Comparison of ENCODE assay signal across 1 cellular context in the genomic region with DNA sequence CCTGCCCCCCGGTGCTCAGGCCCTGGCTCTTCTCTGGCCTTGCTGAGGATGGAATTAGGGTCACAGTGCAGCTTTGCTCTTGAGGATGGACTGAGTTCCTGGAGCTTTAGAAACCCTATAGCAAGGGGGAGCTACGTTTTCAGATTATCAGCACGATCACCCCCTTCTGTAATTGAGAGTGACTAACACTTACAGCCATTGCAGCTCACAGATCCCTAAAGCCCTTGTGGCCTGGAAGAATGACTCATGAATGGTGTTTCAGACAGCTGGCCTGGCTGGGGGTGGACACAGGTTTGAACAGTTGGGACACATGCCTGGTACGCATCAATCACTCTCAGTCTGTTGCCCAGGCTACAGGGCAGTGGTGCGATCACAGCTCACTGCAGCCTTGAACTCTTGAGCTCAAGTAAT.
TF ChIP-seq lines count a peak whose summit lies in the region.

No MANE protein-coding gene starts in this region.

TF ChIP-seq in K562, 482 proteins besides CTCF, POLR2A, EP300 and RAD21 (continued from another document and continues in another):
- TF ChIP-seq, protein P1, sequence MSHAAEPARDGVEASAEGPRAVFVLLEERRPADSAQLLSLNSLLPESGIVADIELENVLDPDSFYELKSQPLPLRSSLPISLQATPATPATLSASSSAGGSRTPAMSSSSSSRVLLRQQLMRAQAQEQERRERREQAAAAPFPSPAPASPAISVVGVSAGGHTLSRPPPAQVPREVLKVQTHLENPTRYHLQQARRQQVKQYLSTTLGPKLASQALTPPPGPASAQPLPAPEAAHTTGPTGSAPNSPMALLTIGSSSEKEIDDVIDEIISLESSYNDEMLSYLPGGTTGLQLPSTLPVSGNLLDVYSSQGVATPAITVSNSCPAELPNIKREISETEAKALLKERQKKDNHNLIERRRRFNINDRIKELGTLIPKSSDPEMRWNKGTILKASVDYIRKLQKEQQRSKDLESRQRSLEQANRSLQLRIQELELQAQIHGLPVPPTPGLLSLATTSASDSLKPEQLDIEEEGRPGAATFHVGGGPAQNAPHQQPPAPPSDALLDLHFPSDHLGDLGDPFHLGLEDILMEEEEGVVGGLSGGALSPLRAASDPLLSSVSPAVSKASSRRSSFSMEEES (CRISPR knock-in tag; IDR thresholded peaks at IDR 0.05), result no peak
- no peak for TF ChIP-seq NUFIP1 (IDR thresholded peaks at IDR 0.05; ENCODE audit: partially characterized antibody)
- no peak for TF ChIP-seq NFIX (CRISPR knock-in tag; IDR thresholded peaks at IDR 0.05; ENCODE audit: low read depth)
- TF ChIP-seq ARNT (IDR thresholded peaks at IDR 0.05), result 0 out of 4 replicates have a peak, but pooled peaks of 1 of the 2 experiments have one; percentile 34
- TF ChIP-seq ZFP36 (IDR thresholded peaks at IDR 0.05; ENCODE audit: low read depth, low read length, partially characterized antibody), result no peak
- TF ChIP-seq, protein P2, sequence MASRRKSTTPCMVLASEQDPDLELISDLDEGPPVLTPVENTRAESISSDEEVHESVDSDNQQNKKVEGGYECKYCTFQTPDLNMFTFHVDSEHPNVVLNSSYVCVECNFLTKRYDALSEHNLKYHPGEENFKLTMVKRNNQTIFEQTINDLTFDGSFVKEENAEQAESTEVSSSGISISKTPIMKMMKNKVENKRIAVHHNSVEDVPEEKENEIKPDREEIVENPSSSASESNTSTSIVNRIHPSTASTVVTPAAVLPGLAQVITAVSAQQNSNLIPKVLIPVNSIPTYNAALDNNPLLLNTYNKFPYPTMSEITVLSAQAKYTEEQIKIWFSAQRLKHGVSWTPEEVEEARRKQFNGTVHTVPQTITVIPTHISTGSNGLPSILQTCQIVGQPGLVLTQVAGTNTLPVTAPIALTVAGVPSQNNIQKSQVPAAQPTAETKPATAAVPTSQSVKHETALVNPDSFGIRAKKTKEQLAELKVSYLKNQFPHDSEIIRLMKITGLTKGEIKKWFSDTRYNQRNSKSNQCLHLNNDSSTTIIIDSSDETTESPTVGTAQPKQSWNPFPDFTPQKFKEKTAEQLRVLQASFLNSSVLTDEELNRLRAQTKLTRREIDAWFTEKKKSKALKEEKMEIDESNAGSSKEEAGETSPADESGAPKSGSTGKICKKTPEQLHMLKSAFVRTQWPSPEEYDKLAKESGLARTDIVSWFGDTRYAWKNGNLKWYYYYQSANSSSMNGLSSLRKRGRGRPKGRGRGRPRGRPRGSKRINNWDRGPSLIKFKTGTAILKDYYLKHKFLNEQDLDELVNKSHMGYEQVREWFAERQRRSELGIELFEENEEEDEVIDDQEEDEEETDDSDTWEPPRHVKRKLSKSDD (conservative IDR thresholded peaks at IDR 0.05; ENCODE audit: low read length), result no peak
- TF ChIP-seq PHB (CRISPR knock-in tag; IDR thresholded peaks at IDR 0.05), result no peak
- no peak for TF ChIP-seq RAD51 (IDR thresholded peaks at IDR 0.05; ENCODE audit: borderline replicate concordance, low read depth)
- TF ChIP-seq, protein P3, sequence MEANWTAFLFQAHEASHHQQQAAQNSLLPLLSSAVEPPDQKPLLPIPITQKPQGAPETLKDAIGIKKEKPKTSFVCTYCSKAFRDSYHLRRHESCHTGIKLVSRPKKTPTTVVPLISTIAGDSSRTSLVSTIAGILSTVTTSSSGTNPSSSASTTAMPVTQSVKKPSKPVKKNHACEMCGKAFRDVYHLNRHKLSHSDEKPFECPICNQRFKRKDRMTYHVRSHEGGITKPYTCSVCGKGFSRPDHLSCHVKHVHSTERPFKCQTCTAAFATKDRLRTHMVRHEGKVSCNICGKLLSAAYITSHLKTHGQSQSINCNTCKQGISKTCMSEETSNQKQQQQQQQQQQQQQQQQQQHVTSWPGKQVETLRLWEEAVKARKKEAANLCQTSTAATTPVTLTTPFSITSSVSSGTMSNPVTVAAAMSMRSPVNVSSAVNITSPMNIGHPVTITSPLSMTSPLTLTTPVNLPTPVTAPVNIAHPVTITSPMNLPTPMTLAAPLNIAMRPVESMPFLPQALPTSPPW (CRISPR knock-in tag; IDR thresholded peaks at IDR 0.05), result peak; percentile 91
- TF ChIP-seq, protein P4, sequence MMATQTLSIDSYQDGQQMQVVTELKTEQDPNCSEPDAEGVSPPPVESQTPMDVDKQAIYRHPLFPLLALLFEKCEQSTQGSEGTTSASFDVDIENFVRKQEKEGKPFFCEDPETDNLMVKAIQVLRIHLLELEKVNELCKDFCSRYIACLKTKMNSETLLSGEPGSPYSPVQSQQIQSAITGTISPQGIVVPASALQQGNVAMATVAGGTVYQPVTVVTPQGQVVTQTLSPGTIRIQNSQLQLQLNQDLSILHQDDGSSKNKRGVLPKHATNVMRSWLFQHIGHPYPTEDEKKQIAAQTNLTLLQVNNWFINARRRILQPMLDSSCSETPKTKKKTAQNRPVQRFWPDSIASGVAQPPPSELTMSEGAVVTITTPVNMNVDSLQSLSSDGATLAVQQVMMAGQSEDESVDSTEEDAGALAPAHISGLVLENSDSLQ (IDR thresholded peaks at IDR 0.05), result peak; percentile 97
- no peak for TF ChIP-seq OTX1 (CRISPR knock-in tag; IDR thresholded peaks at IDR 0.05)
- TF ChIP-seq RFX1 (IDR thresholded peaks at IDR 0.05), result peak; percentile 92
- TF ChIP-seq MEIS2 (IDR thresholded peaks at IDR 0.05; ENCODE audit: partially characterized antibody), result peak; percentile 97
- TF ChIP-seq, protein P5, sequence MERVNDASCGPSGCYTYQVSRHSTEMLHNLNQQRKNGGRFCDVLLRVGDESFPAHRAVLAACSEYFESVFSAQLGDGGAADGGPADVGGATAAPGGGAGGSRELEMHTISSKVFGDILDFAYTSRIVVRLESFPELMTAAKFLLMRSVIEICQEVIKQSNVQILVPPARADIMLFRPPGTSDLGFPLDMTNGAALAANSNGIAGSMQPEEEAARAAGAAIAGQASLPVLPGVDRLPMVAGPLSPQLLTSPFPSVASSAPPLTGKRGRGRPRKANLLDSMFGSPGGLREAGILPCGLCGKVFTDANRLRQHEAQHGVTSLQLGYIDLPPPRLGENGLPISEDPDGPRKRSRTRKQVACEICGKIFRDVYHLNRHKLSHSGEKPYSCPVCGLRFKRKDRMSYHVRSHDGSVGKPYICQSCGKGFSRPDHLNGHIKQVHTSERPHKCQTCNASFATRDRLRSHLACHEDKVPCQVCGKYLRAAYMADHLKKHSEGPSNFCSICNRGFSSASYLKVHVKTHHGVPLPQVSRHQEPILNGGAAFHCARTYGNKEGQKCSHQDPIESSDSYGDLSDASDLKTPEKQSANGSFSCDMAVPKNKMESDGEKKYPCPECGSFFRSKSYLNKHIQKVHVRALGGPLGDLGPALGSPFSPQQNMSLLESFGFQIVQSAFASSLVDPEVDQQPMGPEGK (CRISPR knock-in tag; IDR thresholded peaks at IDR 0.05; ENCODE audit: borderline replicate concordance), result no peak
- TF ChIP-seq SP1 (CRISPR knock-in tag; IDR thresholded peaks at IDR 0.05), result peak; percentile 66; the same call in 1 of the 2 replicates
- no peak for TF ChIP-seq ZNF174 (CRISPR knock-in tag; IDR thresholded peaks at IDR 0.05)
- TF ChIP-seq YY1 (IDR thresholded peaks at IDR 0.05; ENCODE audit: borderline replicate concordance in 1 of 3, control insufficient read depth in 1 of 3, extremely low read depth in 1 of 3, insufficient read depth in 3 of 3, insufficient read length in 1 of 3, insufficient replicate concordance in 2 of 3, low read depth in 1 of 3, low read length in 2 of 3), result peak in 1 of 3 experiments; percentile 62
- TF ChIP-seq ZNF311 (CRISPR knock-in tag; IDR thresholded peaks at IDR 0.05), result no peak
- TF ChIP-seq, protein P6, sequence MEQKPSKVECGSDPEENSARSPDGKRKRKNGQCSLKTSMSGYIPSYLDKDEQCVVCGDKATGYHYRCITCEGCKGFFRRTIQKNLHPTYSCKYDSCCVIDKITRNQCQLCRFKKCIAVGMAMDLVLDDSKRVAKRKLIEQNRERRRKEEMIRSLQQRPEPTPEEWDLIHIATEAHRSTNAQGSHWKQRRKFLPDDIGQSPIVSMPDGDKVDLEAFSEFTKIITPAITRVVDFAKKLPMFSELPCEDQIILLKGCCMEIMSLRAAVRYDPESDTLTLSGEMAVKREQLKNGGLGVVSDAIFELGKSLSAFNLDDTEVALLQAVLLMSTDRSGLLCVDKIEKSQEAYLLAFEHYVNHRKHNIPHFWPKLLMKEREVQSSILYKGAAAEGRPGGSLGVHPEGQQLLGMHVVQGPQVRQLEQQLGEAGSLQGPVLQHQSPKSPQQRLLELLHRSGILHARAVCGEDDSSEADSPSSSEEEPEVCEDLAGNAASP (IDR thresholded peaks at IDR 0.05), result no peak
- TF ChIP-seq KLF10 (CRISPR knock-in tag; IDR thresholded peaks at IDR 0.05), result no peak
- TF ChIP-seq, protein P7, sequence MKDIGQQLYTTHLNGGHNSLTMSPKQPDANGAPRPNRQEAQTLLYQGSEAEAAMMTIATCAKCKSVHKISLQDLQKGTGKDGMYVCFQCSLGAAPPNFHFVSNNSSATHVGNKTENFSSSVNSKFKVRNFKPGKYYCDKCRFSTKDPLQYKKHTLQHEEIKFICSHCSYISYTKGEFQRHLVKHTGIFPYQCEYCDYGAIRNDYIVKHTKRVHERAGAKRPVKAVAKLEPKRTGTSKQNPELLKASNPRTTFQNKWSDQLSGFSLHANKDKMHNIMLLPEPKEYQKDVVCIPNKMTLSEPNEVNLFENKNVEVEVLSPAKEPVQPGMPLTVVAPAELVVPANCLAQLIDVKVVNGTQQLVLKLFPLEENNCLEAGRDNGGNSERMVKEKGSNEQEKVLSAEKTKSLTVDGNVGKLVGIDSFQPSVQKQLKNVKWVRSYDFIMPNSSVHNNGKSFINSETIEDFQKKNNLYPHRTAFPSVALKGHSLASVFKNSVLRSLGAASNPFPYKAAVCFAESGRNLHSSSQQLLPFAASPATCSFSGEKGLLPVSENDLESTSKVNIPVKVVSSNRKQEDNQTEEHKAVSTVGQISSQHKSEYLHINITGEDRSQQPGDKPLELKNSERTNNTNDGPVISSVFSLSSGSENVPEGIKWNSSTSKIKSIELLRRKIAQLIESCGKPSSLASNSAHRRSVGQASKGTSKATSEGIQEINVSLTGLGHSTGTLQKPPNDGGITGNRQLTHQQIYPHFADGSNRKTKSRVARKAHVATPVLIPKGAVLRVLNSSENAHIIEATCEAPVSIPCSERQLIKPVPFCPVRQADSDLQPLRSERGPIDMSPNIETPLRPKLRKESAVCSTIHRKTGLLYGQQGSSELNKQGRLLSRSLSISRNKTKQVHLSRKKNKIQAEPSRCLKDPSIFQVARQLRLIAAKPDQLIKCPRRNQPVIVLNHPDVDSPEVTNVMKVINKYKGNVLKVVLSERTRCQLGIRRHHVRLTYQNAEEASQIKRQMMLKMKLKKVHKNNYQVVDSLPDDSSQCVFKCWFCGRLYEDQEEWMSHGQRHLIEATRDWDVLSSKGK (CRISPR knock-in tag; IDR thresholded peaks at IDR 0.05), result no peak
- no peak for TF ChIP-seq ZNF324 (CRISPR knock-in tag; IDR thresholded peaks at IDR 0.05)
- no peak for TF ChIP-seq PTRF (tag; IDR thresholded peaks at IDR 0.05)
- TF ChIP-seq CAMTA2 (CRISPR knock-in tag; conservative IDR thresholded peaks at IDR 0.05), result no peak
- TF ChIP-seq, protein P8, sequence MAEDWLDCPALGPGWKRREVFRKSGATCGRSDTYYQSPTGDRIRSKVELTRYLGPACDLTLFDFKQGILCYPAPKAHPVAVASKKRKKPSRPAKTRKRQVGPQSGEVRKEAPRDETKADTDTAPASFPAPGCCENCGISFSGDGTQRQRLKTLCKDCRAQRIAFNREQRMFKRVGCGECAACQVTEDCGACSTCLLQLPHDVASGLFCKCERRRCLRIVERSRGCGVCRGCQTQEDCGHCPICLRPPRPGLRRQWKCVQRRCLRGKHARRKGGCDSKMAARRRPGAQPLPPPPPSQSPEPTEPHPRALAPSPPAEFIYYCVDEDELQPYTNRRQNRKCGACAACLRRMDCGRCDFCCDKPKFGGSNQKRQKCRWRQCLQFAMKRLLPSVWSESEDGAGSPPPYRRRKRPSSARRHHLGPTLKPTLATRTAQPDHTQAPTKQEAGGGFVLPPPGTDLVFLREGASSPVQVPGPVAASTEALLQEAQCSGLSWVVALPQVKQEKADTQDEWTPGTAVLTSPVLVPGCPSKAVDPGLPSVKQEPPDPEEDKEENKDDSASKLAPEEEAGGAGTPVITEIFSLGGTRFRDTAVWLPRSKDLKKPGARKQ (CRISPR knock-in tag; IDR thresholded peaks at IDR 0.05), result no peak
- TF ChIP-seq MECOM (CRISPR knock-in tag; IDR thresholded peaks at IDR 0.05), result no peak
- TF ChIP-seq, protein P9, sequence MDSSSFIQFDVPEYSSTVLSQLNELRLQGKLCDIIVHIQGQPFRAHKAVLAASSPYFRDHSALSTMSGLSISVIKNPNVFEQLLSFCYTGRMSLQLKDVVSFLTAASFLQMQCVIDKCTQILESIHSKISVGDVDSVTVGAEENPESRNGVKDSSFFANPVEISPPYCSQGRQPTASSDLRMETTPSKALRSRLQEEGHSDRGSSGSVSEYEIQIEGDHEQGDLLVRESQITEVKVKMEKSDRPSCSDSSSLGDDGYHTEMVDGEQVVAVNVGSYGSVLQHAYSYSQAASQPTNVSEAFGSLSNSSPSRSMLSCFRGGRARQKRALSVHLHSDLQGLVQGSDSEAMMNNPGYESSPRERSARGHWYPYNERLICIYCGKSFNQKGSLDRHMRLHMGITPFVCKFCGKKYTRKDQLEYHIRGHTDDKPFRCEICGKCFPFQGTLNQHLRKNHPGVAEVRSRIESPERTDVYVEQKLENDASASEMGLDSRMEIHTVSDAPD (CRISPR knock-in tag; IDR thresholded peaks at IDR 0.05), result no peak
- TF ChIP-seq SMAD1 (IDR thresholded peaks at IDR 0.05; ENCODE audit: low read depth, low read length, partially characterized antibody), result no peak
- TF ChIP-seq, protein P10, sequence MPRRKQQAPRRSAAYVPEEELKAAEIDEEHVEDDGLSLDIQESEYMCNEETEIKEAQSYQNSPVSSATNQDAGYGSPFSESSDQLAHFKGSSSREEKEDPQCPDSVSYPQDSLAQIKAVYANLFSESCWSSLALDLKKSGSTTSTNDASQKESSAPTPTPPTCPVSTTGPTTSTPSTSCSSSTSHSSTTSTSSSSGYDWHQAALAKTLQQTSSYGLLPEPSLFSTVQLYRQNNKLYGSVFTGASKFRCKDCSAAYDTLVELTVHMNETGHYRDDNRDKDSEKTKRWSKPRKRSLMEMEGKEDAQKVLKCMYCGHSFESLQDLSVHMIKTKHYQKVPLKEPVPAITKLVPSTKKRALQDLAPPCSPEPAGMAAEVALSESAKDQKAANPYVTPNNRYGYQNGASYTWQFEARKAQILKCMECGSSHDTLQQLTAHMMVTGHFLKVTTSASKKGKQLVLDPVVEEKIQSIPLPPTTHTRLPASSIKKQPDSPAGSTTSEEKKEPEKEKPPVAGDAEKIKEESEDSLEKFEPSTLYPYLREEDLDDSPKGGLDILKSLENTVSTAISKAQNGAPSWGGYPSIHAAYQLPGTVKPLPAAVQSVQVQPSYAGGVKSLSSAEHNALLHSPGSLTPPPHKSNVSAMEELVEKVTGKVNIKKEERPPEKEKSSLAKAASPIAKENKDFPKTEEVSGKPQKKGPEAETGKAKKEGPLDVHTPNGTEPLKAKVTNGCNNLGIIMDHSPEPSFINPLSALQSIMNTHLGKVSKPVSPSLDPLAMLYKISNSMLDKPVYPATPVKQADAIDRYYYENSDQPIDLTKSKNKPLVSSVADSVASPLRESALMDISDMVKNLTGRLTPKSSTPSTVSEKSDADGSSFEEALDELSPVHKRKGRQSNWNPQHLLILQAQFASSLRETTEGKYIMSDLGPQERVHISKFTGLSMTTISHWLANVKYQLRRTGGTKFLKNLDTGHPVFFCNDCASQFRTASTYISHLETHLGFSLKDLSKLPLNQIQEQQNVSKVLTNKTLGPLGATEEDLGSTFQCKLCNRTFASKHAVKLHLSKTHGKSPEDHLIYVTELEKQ (CRISPR knock-in tag; IDR thresholded peaks at IDR 0.05), result no peak
- no peak for TF ChIP-seq SIN3B (IDR thresholded peaks at IDR 0.05; ENCODE audit: low read depth)
- TF ChIP-seq, protein P11, sequence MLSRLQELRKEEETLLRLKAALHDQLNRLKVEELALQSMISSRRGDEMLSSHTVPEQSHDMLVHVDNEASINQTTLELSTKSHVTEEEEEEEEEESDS (CRISPR knock-in tag; IDR thresholded peaks at IDR 0.05), result no peak
- no peak for TF ChIP-seq PRMT5 (CRISPR knock-in tag; IDR thresholded peaks at IDR 0.05)
